8 cellular contexts compared by ENCODE assay signal in genomic region chr15:40038267-40038653, GRCh38. TPM values are rescaled to one million over a fixed set of nuclear protein-coding genes. Genes with fewer than 3 reads are reported as not detected.
A peak's percentile ranks its signal among the peaks of the same experiment; 100 is the strongest.
DNase-seq lines count a peak whose midpoint lies in the region; ATAC-seq, FAIRE-seq and TF ChIP-seq lines count a peak whose summit lies in the region.

No MANE protein-coding gene starts in this region.

- WGBS in mesodermal cell (ENCODE audit: insufficient coverage in 2 of 2), 2 experiments = 0 to 1% methylated on average over 17 to 18 of the region's 18 CpGs

- H3K27ac ChIP-seq in BLaER1 (peak overlapping the region; percentile 95), mesodermal cell (ENCODE audit: low read depth, low read length, severe bottlenecking) (peak overlapping the region; percentile 91)

- H4K20me1 ChIP-seq in BLaER1 = peaks cover 29% of the 10 kb centered on the region; the same call in 1 of the 2 replicates
- peaks cover 26% of the 10 kb centered on the region for H4K20me1 ChIP-seq in Loucy (ENCODE audit: insufficient read depth, low read length, poor library complexity, severe bottlenecking)

- TF ChIP-seq CTCF in Loucy (conservative IDR thresholded peaks at IDR 0.05; ENCODE audit: low read length) (no peak), choroid plexus epithelial cell (conservative IDR thresholded peaks at IDR 0.05; ENCODE audit: low read depth, low read length) (no peak)

- H3K36me3 ChIP-seq in BLaER1 = peaks cover 38% of the 10 kb centered on the region
- peaks cover 33% of the 10 kb centered on the region for H3K36me3 ChIP-seq in Loucy (ENCODE audit: insufficient read depth, low read length)
- peaks cover 49% of the 10 kb centered on the region for H3K36me3 ChIP-seq in mesodermal cell (ENCODE audit: control insufficient read depth, insufficient read depth, low read length)

- no peak for ATAC-seq in HG03025 (IDR thresholded peaks at IDR 0.05; ENCODE audit: low FRiP score, unreplicated experiment)

- no peak for TF ChIP-seq POLR2A in H54 (IDR thresholded peaks at IDR 0.05; ENCODE audit: low read depth, low read length)

- H3K79me2 ChIP-seq in Loucy (ENCODE audit: insufficient read depth, low read length) = peaks cover 44% of the 10 kb centered on the region

- H3K4me2 ChIP-seq in BLaER1 (peak overlapping the region; percentile 82), Loucy (ENCODE audit: low read depth, low read length, poor library complexity, severe bottlenecking) (peak overlapping the region; percentile 90)

- FAIRE-seq in H54 (lab: Jason Lieb, UNC) = no peak

- peak overlapping the region; percentile 99 for H2AFZ ChIP-seq in Loucy (ENCODE audit: low read length)

- DNase-seq in choroid plexus epithelial cell (ENCODE audit: low read depth) (peak; percentile 41), NCI-H1436 treated with DMSO at 0.1 percent for 48 hours (lab: John Stamatoyannopoulos, UW) (no peak), H54 (ENCODE audit: insufficient read length, low spot score) (no peak)
- DNase-seq in effector CD8-positive, alpha-beta T cell (lab: John Stamatoyannopoulos, UW) = no peak

- H3K27me3 ChIP-seq in BLaER1 (no peaks in the 10 kb centered on the region), Loucy (ENCODE audit: insufficient read depth, low read length, poor library complexity, severe bottlenecking) (no peaks in the 10 kb centered on the region)

- no peaks in the 10 kb centered on the region for H3F3A ChIP-seq in Loucy (ENCODE audit: low read depth)

- H3K9ac ChIP-seq in BLaER1 (peak overlapping the region; percentile 99), Loucy (ENCODE audit: low read depth, low read length, poor library complexity, severe bottlenecking) (peak overlapping the region; percentile 86)

- peak overlapping the region; percentile 99 for H3K4me3 ChIP-seq in BLaER1
- H3K4me3 ChIP-seq in Loucy (ENCODE audit: low read length, poor library complexity, severe bottlenecking) = peak overlapping the region; percentile 95
- peak overlapping the region; percentile 77 for H3K4me3 ChIP-seq in choroid plexus epithelial cell (ENCODE audit: low read depth, low read length)
- peak overlapping the region; percentile 80 for H3K4me3 ChIP-seq in mesodermal cell (ENCODE audit: extremely low read depth, insufficient read depth, low read length, poor library complexity, severe bottlenecking)

- H3K4me1 ChIP-seq in BLaER1 = peaks cover 29% of the 10 kb centered on the region
- H3K4me1 ChIP-seq in Loucy (ENCODE audit: insufficient read depth, low read length, poor library complexity, severe bottlenecking) = peaks cover 24% of the 10 kb centered on the region
- H3K4me1 ChIP-seq in mesodermal cell (ENCODE audit: control insufficient read depth, insufficient read depth, low read length, poor library complexity, severe bottlenecking) = no peaks in the 10 kb centered on the region

- H3K9me2 ChIP-seq in Loucy (replicated peaks; ENCODE audit: low read depth, low read length) = no peaks in the 10 kb centered on the region

- H3K9me3 ChIP-seq in BLaER1 (no peaks in the 10 kb centered on the region), Loucy (ENCODE audit: insufficient read depth, low read depth, low read length) (no peaks in the 10 kb centered on the region), mesodermal cell (ENCODE audit: control insufficient read depth, low read length) (no peaks in the 10 kb centered on the region)

RNA-seq across cellular contexts. Expression of gene SRP14, which starts 0.7 kb away (rescaled TPM):
- polyA plus RNA-seq in mesodermal cell (2013, experiment 1 of 2) = 633 TPM
- polyA plus RNA-seq in mesodermal cell (2013, experiment 2 of 2) = 649 TPM
